9 cellular contexts compared by ENCODE assay signal in the genomic region with DNA sequence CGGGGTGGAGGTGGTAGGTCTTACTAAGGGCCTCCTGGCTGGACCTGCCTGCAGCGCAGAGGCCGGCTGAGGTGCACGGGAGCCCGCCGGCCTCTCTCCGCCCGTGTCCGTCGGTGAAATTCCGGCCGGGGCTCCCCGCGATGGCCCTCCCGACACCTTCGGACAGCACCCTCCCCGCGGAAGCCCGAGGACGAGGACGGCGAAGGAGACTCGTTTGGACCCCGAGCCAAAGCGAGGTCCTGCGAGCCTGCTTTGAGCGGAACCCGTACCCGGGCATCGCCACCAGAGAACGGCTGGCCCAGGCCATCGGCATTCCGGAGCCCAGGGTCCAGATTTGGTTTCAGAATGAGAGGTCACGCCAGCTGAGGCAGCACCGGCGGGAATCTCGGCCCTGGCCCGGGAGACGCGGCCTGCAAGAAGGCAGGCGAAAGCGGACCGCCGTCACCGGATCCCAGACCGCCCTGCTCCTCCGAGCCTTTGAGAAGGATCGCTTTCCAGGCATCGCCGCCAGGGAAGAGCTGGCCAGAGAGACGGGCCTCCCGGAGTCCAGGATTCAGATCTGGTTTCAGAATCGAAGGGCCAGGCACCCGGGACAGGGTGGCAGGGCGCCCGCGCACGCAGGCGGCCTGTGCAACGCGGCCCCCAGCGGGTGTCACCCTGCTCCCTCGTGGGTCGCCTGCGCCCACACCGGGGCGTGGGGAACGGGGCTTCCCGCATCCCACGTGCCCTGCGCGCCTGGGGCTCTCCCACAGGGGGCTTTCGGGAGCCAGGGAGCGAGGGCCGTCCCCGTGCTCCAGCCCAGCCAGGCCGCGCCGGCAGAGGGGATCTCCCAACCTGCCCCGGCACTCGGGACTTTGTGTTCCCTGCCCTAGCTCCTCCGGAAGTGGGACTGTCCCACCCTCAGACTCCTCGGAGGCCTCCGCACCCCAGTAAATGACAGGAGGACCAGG. TPM values are rescaled to one million over a fixed set of nuclear protein-coding genes. Genes with fewer than 3 reads are reported as not detected.
DNase-seq lines count a peak whose midpoint lies in the region; ATAC-seq and TF ChIP-seq lines count a peak whose summit lies in the region.
"Not testable (repeated sequence)": the region's sequence is repeated elsewhere in the genome, so short reads cannot be mapped to it uniquely, and the experiment has no call there.
"Had no signal": no experiment of that assay in that cellular context is flagged by ENCODE, and none has a peak within 500 bp of the region (broad histone marks: within the 10 kb centered on the region; RNA-seq: fewer than 3 reads in every experiment).

No MANE protein-coding gene starts in this region.

- H3K27me3 ChIP-seq in HUES48 (ENCODE audit: control insufficient read depth, insufficient read depth, low read length): peaks cover 92% of the 10 kb centered on the region

- H3K9me3 ChIP-seq in HUES48 (ENCODE audit: control insufficient read depth, insufficient read depth, low read length): peaks cover 13% of the 10 kb centered on the region

- H3K4me3 ChIP-seq in HUES48 (ENCODE audit: low read depth, low read length) (peak overlapping the region; percentile 76), astrocyte of the cerebellum (ENCODE audit: low read depth, low read length) (peak overlapping the region; percentile 48)

- not testable (repeated sequence) for H3K27ac ChIP-seq in HUES48 (ENCODE audit: low read depth, low read length)

- H3K27ac Mint-ChIP-seq in activated CD4-positive, alpha-beta memory T cell treated with anti-CD3 and anti-CD28 coated beads, Interleukin-2, amount 10 ng/mL, durations not matched to agents 7 days and 5 days: not testable (repeated sequence)
- peak overlapping the region; percentile 73 for H3K27ac Mint-ChIP-seq in glutamatergic neuron (ENCODE audit: unreplicated experiment)

- peaks cover 46% of the 10 kb centered on the region for H3K27me3 Mint-ChIP-seq in activated CD4-positive, alpha-beta memory T cell treated with anti-CD3 and anti-CD28 coated beads, Interleukin-2, amount 10 ng/mL, durations not matched to agents 7 days and 5 days
- peaks cover 41% of the 10 kb centered on the region for H3K27me3 Mint-ChIP-seq in glutamatergic neuron (ENCODE audit: unreplicated experiment)

- H3K9me3 Mint-ChIP-seq in activated CD4-positive, alpha-beta memory T cell treated with anti-CD3 and anti-CD28 coated beads, Interleukin-2, amount 10 ng/mL, durations not matched to agents 7 days and 5 days: peaks cover 23% of the 10 kb centered on the region
- peaks cover 31% of the 10 kb centered on the region for H3K9me3 Mint-ChIP-seq in glutamatergic neuron (ENCODE audit: unreplicated experiment)

- H3K9ac ChIP-seq in HUES48 (ENCODE audit: low read depth, low read length): not testable (repeated sequence)

- H3K4me1 ChIP-seq in HUES48 (ENCODE audit: control insufficient read depth, insufficient read depth, low read length): not testable (repeated sequence)

- not testable (repeated sequence) for TF ChIP-seq CTCF in astrocyte of the cerebellum (IDR thresholded peaks at IDR 0.05; ENCODE audit: low read depth, low read length, missing control alignments); glutamatergic neuron (IDR thresholded peaks at IDR 0.05; ENCODE audit: partially characterized antibody, unreplicated experiment)

- H3K4me3 Mint-ChIP-seq in activated CD4-positive, alpha-beta memory T cell treated with anti-CD3 and anti-CD28 coated beads, Interleukin-2, amount 10 ng/mL, durations not matched to agents 7 days and 5 days: not testable (repeated sequence)
- peak overlapping the region; percentile 17 for H3K4me3 Mint-ChIP-seq in glutamatergic neuron (ENCODE audit: unreplicated experiment)

- peak; percentile 53 for DNase-seq in activated CD4-positive, alpha-beta memory T cell treated with anti-CD3 and anti-CD28 coated beads, Interleukin-2, amount 10 ng/mL, durations not matched to agents 7 days and 5 days
- not testable (repeated sequence) for DNase-seq in astrocyte of the cerebellum (ENCODE audit: low read depth)
- DNase-seq in glutamatergic neuron (peak; percentile 80), mesenteric fat pad (ENCODE audit: low spot score) (peak; percentile 100), ureter (ENCODE audit: low spot score) (peak; percentile 93)
- DNase-seq in stimulated activated CD4-positive, alpha-beta T cell treated with anti-CD3 and anti-CD28 coated beads, Interleukin-15, amount 100 ng/mL, for 24 hours: peak; percentile 48

- peak; percentile 57 for ATAC-seq in GM19455 (IDR thresholded peaks at IDR 0.05; ENCODE audit: unreplicated experiment)

- not testable (repeated sequence) for H3K36me3 ChIP-seq in HUES48 (ENCODE audit: control insufficient read depth, insufficient read depth, low read length)

- peaks cover 30% of the 10 kb centered on the region for H3K36me3 Mint-ChIP-seq in activated CD4-positive, alpha-beta memory T cell treated with anti-CD3 and anti-CD28 coated beads, Interleukin-2, amount 10 ng/mL, durations not matched to agents 7 days and 5 days (ENCODE audit: low read depth)
- H3K36me3 Mint-ChIP-seq in glutamatergic neuron (ENCODE audit: unreplicated experiment): not testable (repeated sequence)

- CTCF ChIA-PET in activated CD4-positive, alpha-beta memory T cell treated with anti-CD3 and anti-CD28 coated beads, Interleukin-2, amount 10 ng/mL, durations not matched to agents 7 days and 5 days (lab: Charles Lee): not testable (repeated sequence)

- in situ Hi-C loops in astrocyte of the cerebellum (cut with HindIII; ENCODE audit: low sequenced_read_pairs): not testable (repeated sequence)

- H3K4me1 Mint-ChIP-seq in activated CD4-positive, alpha-beta memory T cell treated with anti-CD3 and anti-CD28 coated beads, Interleukin-2, amount 10 ng/mL, durations not matched to agents 7 days and 5 days; glutamatergic neuron (ENCODE audit: low read depth, unreplicated experiment): not testable (repeated sequence)

- POLR2A ChIA-PET in activated CD4-positive, alpha-beta memory T cell treated with anti-CD3 and anti-CD28 coated beads, Interleukin-2, amount 10 ng/mL, durations not matched to agents 7 days and 5 days (lab: Charles Lee): not testable (repeated sequence)

RNA-seq across cellular contexts. Expression of gene FRG2C, which starts 4.9 kb away (rescaled TPM):
- not detected for total RNA-seq in activated CD4-positive, alpha-beta memory T cell treated with anti-CD3 and anti-CD28 coated beads, Interleukin-2, amount 10 ng/mL, durations not matched to agents 7 days and 5 days
- 0.47 TPM for total RNA-seq in glutamatergic neuron (ENCODE audit: unreplicated experiment)
- total RNA-seq in mesenteric fat pad: not detected
- total RNA-seq in ureter: not detected
- total RNA-seq: MCF 10A had no signal
